In the genomic region with DNA sequence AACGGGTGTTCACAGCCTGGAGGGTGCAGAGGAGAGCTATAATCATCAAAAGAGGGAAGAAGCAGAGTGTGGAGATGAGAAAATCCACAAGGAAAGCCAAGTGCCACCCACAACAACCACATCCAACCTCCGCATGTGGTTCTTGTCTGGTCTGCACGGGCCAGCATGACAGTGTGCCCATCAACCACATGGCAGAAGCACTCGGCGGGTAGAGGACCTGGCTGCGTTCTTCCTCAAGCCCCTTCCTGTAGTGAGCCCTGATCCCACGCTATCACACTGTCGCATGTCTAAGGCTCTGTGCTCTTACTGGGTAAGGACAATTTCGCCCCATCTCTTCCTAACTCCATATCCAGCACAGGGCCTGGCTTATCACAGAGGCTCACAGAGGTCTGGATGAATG, we compare ENCODE assay signal across 1 cellular context.
TF ChIP-seq lines count a peak whose summit lies in the region.

No MANE protein-coding gene starts in this region.

TF ChIP-seq in GM23338, 12 proteins besides CTCF, POLR2A, EP300 and RAD21 (continued from another document):
- TF ChIP-seq, protein P1, sequence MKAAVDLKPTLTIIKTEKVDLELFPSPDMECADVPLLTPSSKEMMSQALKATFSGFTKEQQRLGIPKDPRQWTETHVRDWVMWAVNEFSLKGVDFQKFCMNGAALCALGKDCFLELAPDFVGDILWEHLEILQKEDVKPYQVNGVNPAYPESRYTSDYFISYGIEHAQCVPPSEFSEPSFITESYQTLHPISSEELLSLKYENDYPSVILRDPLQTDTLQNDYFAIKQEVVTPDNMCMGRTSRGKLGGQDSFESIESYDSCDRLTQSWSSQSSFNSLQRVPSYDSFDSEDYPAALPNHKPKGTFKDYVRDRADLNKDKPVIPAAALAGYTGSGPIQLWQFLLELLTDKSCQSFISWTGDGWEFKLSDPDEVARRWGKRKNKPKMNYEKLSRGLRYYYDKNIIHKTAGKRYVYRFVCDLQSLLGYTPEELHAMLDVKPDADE (IDR thresholded peaks at IDR 0.05) = no peak
- TF ChIP-seq REST (IDR thresholded peaks at IDR 0.05; ENCODE audit: unreplicated experiment) (no peak), CREB1 (CRISPR knock-in tag; IDR thresholded peaks at IDR 0.05; ENCODE audit: low read depth) (no peak), ZNF331 (CRISPR knock-in tag; IDR thresholded peaks at IDR 0.05; ENCODE audit: low read depth) (no peak), NANOG (IDR thresholded peaks at IDR 0.05; ENCODE audit: borderline replicate concordance) (no peak), JUNB (IDR thresholded peaks at IDR 0.05; ENCODE audit: unreplicated experiment) (no peak), ZNF114 (CRISPR knock-in tag; IDR thresholded peaks at IDR 0.05) (no peak), POLR2AphosphoS5 (IDR thresholded peaks at IDR 0.05; ENCODE audit: low read depth) (no peak), EZH2phosphoT487 (IDR thresholded peaks at IDR 0.05; ENCODE audit: unreplicated experiment) (no peak), STAT1 (IDR thresholded peaks at IDR 0.05; ENCODE audit: unreplicated experiment) (no peak)
- TF ChIP-seq, protein P2, sequence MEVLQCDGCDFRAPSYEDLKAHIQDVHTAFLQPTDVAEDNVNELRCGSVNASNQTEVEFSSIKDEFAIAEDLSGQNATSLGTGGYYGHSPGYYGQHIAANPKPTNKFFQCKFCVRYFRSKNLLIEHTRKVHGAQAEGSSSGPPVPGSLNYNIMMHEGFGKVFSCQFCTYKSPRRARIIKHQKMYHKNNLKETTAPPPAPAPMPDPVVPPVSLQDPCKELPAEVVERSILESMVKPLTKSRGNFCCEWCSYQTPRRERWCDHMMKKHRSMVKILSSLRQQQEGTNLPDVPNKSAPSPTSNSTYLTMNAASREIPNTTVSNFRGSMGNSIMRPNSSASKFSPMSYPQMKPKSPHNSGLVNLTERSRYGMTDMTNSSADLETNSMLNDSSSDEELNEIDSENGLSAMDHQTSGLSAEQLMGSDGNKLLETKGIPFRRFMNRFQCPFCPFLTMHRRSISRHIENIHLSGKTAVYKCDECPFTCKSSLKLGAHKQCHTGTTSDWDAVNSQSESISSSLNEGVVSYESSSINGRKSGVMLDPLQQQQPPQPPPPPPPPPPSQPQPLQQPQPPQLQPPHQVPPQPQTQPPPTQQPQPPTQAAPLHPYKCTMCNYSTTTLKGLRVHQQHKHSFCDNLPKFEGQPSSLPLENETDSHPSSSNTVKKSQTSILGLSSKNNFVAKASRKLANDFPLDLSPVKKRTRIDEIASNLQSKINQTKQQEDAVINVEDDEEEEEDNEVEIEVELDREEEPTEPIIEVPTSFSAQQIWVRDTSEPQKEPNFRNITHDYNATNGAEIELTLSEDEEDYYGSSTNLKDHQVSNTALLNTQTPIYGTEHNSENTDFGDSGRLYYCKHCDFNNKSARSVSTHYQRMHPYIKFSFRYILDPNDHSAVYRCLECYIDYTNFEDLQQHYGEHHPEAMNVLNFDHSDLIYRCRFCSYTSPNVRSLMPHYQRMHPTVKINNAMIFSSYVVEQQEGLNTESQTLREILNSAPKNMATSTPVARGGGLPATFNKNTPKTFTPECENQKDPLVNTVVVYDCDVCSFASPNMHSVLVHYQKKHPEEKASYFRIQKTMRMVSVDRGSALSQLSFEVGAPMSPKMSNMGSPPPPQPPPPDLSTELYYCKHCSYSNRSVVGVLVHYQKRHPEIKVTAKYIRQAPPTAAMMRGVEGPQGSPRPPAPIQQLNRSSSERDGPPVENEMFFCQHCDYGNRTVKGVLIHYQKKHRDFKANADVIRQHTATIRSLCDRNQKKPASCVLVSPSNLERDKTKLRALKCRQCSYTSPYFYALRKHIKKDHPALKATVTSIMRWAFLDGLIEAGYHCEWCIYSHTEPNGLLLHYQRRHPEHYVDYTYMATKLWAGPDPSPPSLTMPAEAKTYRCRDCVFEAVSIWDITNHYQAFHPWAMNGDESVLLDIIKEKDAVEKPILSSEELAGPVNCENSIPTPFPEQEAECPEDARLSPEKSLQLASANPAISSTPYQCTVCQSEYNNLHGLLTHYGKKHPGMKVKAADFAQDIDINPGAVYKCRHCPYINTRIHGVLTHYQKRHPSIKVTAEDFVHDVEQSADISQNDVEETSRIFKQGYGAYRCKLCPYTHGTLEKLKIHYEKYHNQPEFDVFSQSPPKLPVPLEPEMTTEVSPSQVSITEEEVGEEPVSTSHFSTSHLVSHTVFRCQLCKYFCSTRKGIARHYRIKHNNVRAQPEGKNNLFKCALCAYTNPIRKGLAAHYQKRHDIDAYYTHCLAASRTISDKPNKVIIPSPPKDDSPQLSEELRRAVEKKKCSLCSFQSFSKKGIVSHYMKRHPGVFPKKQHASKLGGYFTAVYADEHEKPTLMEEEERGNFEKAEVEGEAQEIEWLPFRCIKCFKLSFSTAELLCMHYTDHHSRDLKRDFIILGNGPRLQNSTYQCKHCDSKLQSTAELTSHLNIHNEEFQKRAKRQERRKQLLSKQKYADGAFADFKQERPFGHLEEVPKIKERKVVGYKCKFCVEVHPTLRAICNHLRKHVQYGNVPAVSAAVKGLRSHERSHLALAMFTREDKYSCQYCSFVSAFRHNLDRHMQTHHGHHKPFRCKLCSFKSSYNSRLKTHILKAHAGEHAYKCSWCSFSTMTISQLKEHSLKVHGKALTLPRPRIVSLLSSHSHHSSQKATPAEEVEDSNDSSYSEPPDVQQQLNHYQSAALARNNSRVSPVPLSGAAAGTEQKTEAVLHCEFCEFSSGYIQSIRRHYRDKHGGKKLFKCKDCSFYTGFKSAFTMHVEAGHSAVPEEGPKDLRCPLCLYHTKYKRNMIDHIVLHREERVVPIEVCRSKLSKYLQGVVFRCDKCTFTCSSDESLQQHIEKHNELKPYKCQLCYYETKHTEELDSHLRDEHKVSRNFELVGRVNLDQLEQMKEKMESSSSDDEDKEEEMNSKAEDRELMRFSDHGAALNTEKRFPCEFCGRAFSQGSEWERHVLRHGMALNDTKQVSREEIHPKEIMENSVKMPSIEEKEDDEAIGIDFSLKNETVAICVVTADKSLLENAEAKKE (CRISPR knock-in tag; IDR thresholded peaks at IDR 0.05) = no peak
